Comparison of ENCODE assay signal across 26 cellular contexts in genomic region chr11:124302756-124303155, GRCh38. TPM values are rescaled to one million over a fixed set of nuclear protein-coding genes. Genes with fewer than 3 reads are reported as not detected.
A peak's percentile ranks its signal among the peaks of the same experiment; 100 is the strongest.
DNase-seq lines count a peak whose midpoint lies in the region; ATAC-seq and TF ChIP-seq lines count a peak whose summit lies in the region.
"Had no signal": no experiment of that assay in that cellular context is flagged by ENCODE, and none has a peak within 500 bp of the region (broad histone marks: within the 10 kb centered on the region; RNA-seq: fewer than 3 reads in every experiment).

No MANE protein-coding gene starts in this region.

- H3K4me3 ChIP-seq in SJSA1 (no peak overlapping the region), fibroblast of pulmonary artery (replicated peaks; ENCODE audit: low read depth, low read length) (no peak overlapping the region), mesendoderm (ENCODE audit: low read length) (no peak overlapping the region)
- H3K4me3 ChIP-seq: A549, BLaER1 had no signal

- H3K9ac ChIP-seq in mesendoderm (ENCODE audit: low read length): no peak overlapping the region
- H3K9ac ChIP-seq: BLaER1 had no signal

- no peak overlapping the region for H3K4ac ChIP-seq in mesendoderm (ENCODE audit: low read depth, low read length)

- H3K79me2 ChIP-seq in mesendoderm (ENCODE audit: control insufficient read depth, insufficient read depth, low read length): no peaks in the 10 kb centered on the region

- peaks cover 2% of the 10 kb centered on the region for H3K27me3 Mint-ChIP-seq in activated CD8-positive, alpha-beta T cell treated with anti-CD3 and anti-CD28 coated beads for 36 hours
- H3K27me3 Mint-ChIP-seq in activated CD4-positive, alpha-beta memory T cell treated with anti-CD3 and anti-CD28 coated beads, Interleukin-2, amount 10 ng/mL, durations not matched to agents 7 days and 5 days: no peaks in the 10 kb centered on the region

- no peaks in the 10 kb centered on the region for H3K36me3 Mint-ChIP-seq in activated CD8-positive, alpha-beta T cell treated with anti-CD3 and anti-CD28 coated beads for 36 hours (ENCODE audit: low read depth)
- H3K36me3 Mint-ChIP-seq in activated CD4-positive, alpha-beta memory T cell treated with anti-CD3 and anti-CD28 coated beads, Interleukin-2, amount 10 ng/mL, durations not matched to agents 7 days and 5 days (ENCODE audit: low read depth): no peaks in the 10 kb centered on the region

- no peak for ATAC-seq in GM21515 (IDR thresholded peaks at IDR 0.05; ENCODE audit: unreplicated experiment)
- ATAC-seq in activated CD8-positive, alpha-beta T cell treated with anti-CD3 and anti-CD28 coated beads for 36 hours: no peak
- ATAC-seq: A549, HepG2 had no signal

- no peak overlapping the region for H3K56ac ChIP-seq in mesendoderm (ENCODE audit: low read length)

- no peak overlapping the region for H3K4me3 Mint-ChIP-seq in activated CD8-positive, alpha-beta T cell treated with anti-CD3 and anti-CD28 coated beads for 36 hours
- no peak overlapping the region for H3K4me3 Mint-ChIP-seq in activated CD4-positive, alpha-beta memory T cell treated with anti-CD3 and anti-CD28 coated beads, Interleukin-2, amount 10 ng/mL, durations not matched to agents 7 days and 5 days
- H3K4me3 Mint-ChIP-seq: CD4-positive, alpha-beta T cell had no signal

- H2BK5ac ChIP-seq in mesendoderm (ENCODE audit: low read length): no peak overlapping the region

- POLR2A ChIA-PET in activated CD8-positive, alpha-beta T cell treated with anti-CD3 and anti-CD28 coated beads for 36 hours (lab: Charles Lee): no interaction called here
- POLR2A ChIA-PET in activated CD4-positive, alpha-beta memory T cell treated with anti-CD3 and anti-CD28 coated beads, Interleukin-2, amount 10 ng/mL, durations not matched to agents 7 days and 5 days (lab: Charles Lee): no interaction called here

- no peak overlapping the region for H3K27ac Mint-ChIP-seq in activated CD8-positive, alpha-beta T cell treated with anti-CD3 and anti-CD28 coated beads for 36 hours
- no peak overlapping the region for H3K27ac Mint-ChIP-seq in activated CD4-positive, alpha-beta memory T cell treated with anti-CD3 and anti-CD28 coated beads, Interleukin-2, amount 10 ng/mL, durations not matched to agents 7 days and 5 days
- H3K27ac Mint-ChIP-seq: CD4-positive, alpha-beta T cell had no signal

- H3K18ac ChIP-seq in mesendoderm (ENCODE audit: low read length): no peak overlapping the region

- intact Hi-C loops in activated CD8-positive, alpha-beta T cell treated with anti-CD3 and anti-CD28 coated beads for 36 hours (cut with micrococcal nuclease): no loop called here

- no peak overlapping the region for H2BK15ac ChIP-seq in mesendoderm (replicated peaks; ENCODE audit: low read depth)

- H3K9me3 Mint-ChIP-seq in activated CD8-positive, alpha-beta T cell treated with anti-CD3 and anti-CD28 coated beads for 36 hours: no peaks in the 10 kb centered on the region
- no peaks in the 10 kb centered on the region for H3K9me3 Mint-ChIP-seq in activated CD4-positive, alpha-beta memory T cell treated with anti-CD3 and anti-CD28 coated beads, Interleukin-2, amount 10 ng/mL, durations not matched to agents 7 days and 5 days
- H3K9me3 Mint-ChIP-seq: CD4-positive, alpha-beta T cell had no signal

- H3K4me2 ChIP-seq in mesendoderm (ENCODE audit: low read length): no peak overlapping the region
- H3K4me2 ChIP-seq: A549, BLaER1 had no signal

- no peaks in the 10 kb centered on the region for H3K36me3 ChIP-seq in SJSA1
- H3K36me3 ChIP-seq in mesendoderm (ENCODE audit: control insufficient read depth, insufficient read depth, low read length): no peaks in the 10 kb centered on the region
- H3K36me3 ChIP-seq: BLaER1 had no signal

- H3K23ac ChIP-seq in mesendoderm (ENCODE audit: low read length): no peak overlapping the region

- no peaks in the 10 kb centered on the region for H3K79me1 ChIP-seq in mesendoderm (ENCODE audit: low read length)

- H4K5ac ChIP-seq in mesendoderm (ENCODE audit: low read length): no peak overlapping the region

- no peak for TF ChIP-seq CTCF in fibroblast of pulmonary artery (IDR thresholded peaks at IDR 0.05; ENCODE audit: low read length, missing control alignments)
- TF ChIP-seq CTCF in activated CD8-positive, alpha-beta T cell treated with anti-CD3 and anti-CD28 coated beads for 36 hours (IDR thresholded peaks at IDR 0.05): no peak

- no peaks in the 10 kb centered on the region for H3K9me3 ChIP-seq in SJSA1 (replicated peaks)
- H3K9me3 ChIP-seq: A549, BLaER1 had no signal

- H3K4me1 ChIP-seq in SJSA1 (replicated peaks) (peaks cover 24% of the 10 kb centered on the region), mesendoderm (ENCODE audit: control insufficient read depth, low read depth, low read length) (no peaks in the 10 kb centered on the region)
- H3K4me1 ChIP-seq: A549, BLaER1 had no signal

- no peaks in the 10 kb centered on the region for H3K27me3 ChIP-seq in SJSA1 (replicated peaks)
- no peaks in the 10 kb centered on the region for H3K27me3 ChIP-seq in mesendoderm (ENCODE audit: insufficient read depth, low read length, poor library complexity)
- H3K27me3 ChIP-seq: BLaER1 had no signal

- H3K27ac ChIP-seq in SJSA1: 0 out of 2 replicates have a peak overlapping the region, but pooled peaks have one; percentile 15
- H3K27ac ChIP-seq in mesendoderm (ENCODE audit: low read depth, low read length): no peak overlapping the region
- H3K27ac ChIP-seq: A549, BLaER1, HL-60, RWPE1 had no signal

- no peak overlapping the region for H2AK5ac ChIP-seq in mesendoderm (ENCODE audit: low read length)

- no peak overlapping the region for H2BK120ac ChIP-seq in mesendoderm (ENCODE audit: low read depth, low read length)

- no CpG with 5 or more reads among the region's 2 CpGs for WGBS in mesendoderm (ENCODE audit: extremely low coverage, insufficient coverage, low lambda C conversion rate)

- no peaks in the 10 kb centered on the region for H3K4me1 Mint-ChIP-seq in activated CD8-positive, alpha-beta T cell treated with anti-CD3 and anti-CD28 coated beads for 36 hours (ENCODE audit: low read depth)
- H3K4me1 Mint-ChIP-seq in activated CD4-positive, alpha-beta memory T cell treated with anti-CD3 and anti-CD28 coated beads, Interleukin-2, amount 10 ng/mL, durations not matched to agents 7 days and 5 days: no peaks in the 10 kb centered on the region

- CTCF ChIA-PET in activated CD8-positive, alpha-beta T cell treated with anti-CD3 and anti-CD28 coated beads for 36 hours (lab: Charles Lee): no interaction called here
- CTCF ChIA-PET in activated CD4-positive, alpha-beta memory T cell treated with anti-CD3 and anti-CD28 coated beads, Interleukin-2, amount 10 ng/mL, durations not matched to agents 7 days and 5 days (lab: Charles Lee): no interaction called here

- peak; percentile 51 for DNase-seq in ELR (ENCODE audit: low read depth)
- peak in 1 of 2 experiments; percentile 1 for DNase-seq in SJSA1 (ENCODE audit: low read depth in 1 of 2, low spot score in 2 of 2)
- peak; percentile 40 for DNase-seq in fibroblast of pulmonary artery (ENCODE audit: low read depth)
- DNase-seq in mesendoderm: peak; percentile 54
- no peak for DNase-seq in NCI-H1092 (lab: John Stamatoyannopoulos, UW)
- no peak for DNase-seq in activated CD8-positive, alpha-beta T cell treated with anti-CD3 and anti-CD28 coated beads for 36 hours
- DNase-seq in activated CD4-positive, alpha-beta memory T cell treated with anti-CD3 and anti-CD28 coated beads, Interleukin-2, amount 10 ng/mL, durations not matched to agents 7 days and 5 days: no peak
- DNase-seq: CD4-positive, alpha-beta T cell; COR-L47; DMS79; KG1; NCI-H1092 treated with DMSO at 0.1 percent for 48 hours; NCI-H1436 treated with DMSO at 0.1 percent for 48 hours; NCI-H1930; NCI-H345; NCI-H524; NCI-H774; NK-92 treated with Interleukin-12 subunit alpha and Interleukin-12 subunit beta, amount 100 ng/mL, for 24 hours; SIG-M5 had no signal

- H4K8ac ChIP-seq in mesendoderm (ENCODE audit: low read depth, low read length): peak overlapping the region; percentile 65

RNA-seq across cellular contexts. Expression of gene OR8D1, which starts 11.0 kb away (rescaled TPM):
- not detected in 2 replicates for total RNA-seq in SJSA1 (2014; rRNA removed; shearing (Covaris generic))
- polyA plus RNA-seq in mesendoderm (2013, experiment 1 of 2): not detected
- polyA plus RNA-seq in mesendoderm (2013, experiment 2 of 2): not detected
- total RNA-seq in activated CD8-positive, alpha-beta T cell treated with anti-CD3 and anti-CD28 coated beads for 36 hours: not detected
- total RNA-seq in activated CD4-positive, alpha-beta memory T cell treated with anti-CD3 and anti-CD28 coated beads, Interleukin-2, amount 10 ng/mL, durations not matched to agents 7 days and 5 days: not detected
- total RNA-seq: CD4-positive, alpha-beta T cell; HepG2; HT-29 had no signal
- polyA plus RNA-seq: A549, HepG2 had no signal

RNA-seq across cellular contexts. Expression of gene OR8D2, which starts 17.2 kb away (rescaled TPM):
- not detected in 2 replicates for total RNA-seq in SJSA1 (2014; rRNA removed; shearing (Covaris generic))
- polyA plus RNA-seq in mesendoderm (2013, experiment 1 of 2): not detected
- polyA plus RNA-seq in mesendoderm (2013, experiment 2 of 2): not detected
- total RNA-seq in activated CD8-positive, alpha-beta T cell treated with anti-CD3 and anti-CD28 coated beads for 36 hours: not detected
- not detected for total RNA-seq in activated CD4-positive, alpha-beta memory T cell treated with anti-CD3 and anti-CD28 coated beads, Interleukin-2, amount 10 ng/mL, durations not matched to agents 7 days and 5 days
- total RNA-seq: CD4-positive, alpha-beta T cell; HepG2; HT-29 had no signal
- polyA plus RNA-seq: A549, HepG2 had no signal

RNA-seq across cellular contexts. Expression of gene OR8G5, which starts 46.6 kb away (rescaled TPM):
- not detected in 2 replicates for total RNA-seq in SJSA1 (2014; rRNA removed; shearing (Covaris generic))
- polyA plus RNA-seq in mesendoderm (2013, experiment 1 of 2): not detected
- not detected for polyA plus RNA-seq in mesendoderm (2013, experiment 2 of 2)
- total RNA-seq in activated CD8-positive, alpha-beta T cell treated with anti-CD3 and anti-CD28 coated beads for 36 hours: not detected
- not detected for total RNA-seq in activated CD4-positive, alpha-beta memory T cell treated with anti-CD3 and anti-CD28 coated beads, Interleukin-2, amount 10 ng/mL, durations not matched to agents 7 days and 5 days
- total RNA-seq: CD4-positive, alpha-beta T cell; HepG2; HT-29 had no signal
- polyA plus RNA-seq: A549, HepG2 had no signal

Comparison
In these comparisons a context has a peak if more than half of its experiments do, and no peak if none do; other contexts are left out.
1. DNase-seq: peak in ELR (single experiment), fibroblast of pulmonary artery (single experiment) and mesendoderm (single experiment); none in NCI-H1092 (single experiment), activated CD8-positive, alpha-beta T cell treated with anti-CD3 and anti-CD28 coated beads for 36 hours (single experiment) and activated CD4-positive, alpha-beta memory T cell treated with anti-CD3 and anti-CD28 coated beads, Interleukin-2, amount 10 ng/mL, durations not matched to agents 7 days and 5 days (single experiment).